9 cellular contexts compared by ENCODE assay signal in the genomic region with DNA sequence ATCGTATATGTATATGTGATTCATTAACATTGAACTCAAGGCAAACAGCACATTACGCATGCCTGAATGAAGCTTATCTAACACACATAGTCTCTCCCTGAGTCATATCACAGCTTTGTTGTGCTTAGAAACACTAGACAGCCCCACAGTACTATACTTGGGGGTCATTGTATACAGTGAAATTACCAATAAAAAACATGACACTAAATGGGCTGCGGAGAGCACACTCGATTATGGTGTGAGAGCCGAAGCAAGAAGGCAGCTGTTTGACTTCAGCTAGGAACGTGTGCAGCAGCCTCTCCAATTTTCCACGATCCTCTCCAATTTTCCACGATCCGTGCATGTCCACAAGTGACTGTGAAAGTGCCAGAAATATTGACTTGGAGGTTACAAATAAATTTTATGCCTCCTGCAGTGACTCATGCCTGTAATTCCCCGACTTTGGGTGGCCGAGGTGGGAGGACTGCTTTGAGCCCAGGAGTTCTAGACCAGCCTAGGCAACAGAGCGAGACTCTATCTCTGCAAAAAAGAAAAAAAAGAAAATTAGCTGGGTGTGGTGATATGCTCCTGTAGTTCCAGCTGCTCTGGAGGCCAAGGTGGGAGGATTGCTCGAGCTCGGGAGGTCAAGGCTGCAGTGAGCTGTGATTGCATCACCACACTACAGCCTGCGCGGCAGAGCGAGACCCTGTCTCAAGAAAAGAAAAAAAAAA.
DNase-seq lines count a peak whose midpoint lies in the region; ATAC-seq and TF ChIP-seq lines count a peak whose summit lies in the region.
"Had no signal": no experiment of that assay in that cellular context is flagged by ENCODE, and none has a peak within 500 bp of the region (broad histone marks: within the 10 kb centered on the region; RNA-seq: fewer than 3 reads in every experiment).

No MANE protein-coding gene starts in this region.

- no peak for ATAC-seq in HG03175 (IDR thresholded peaks at IDR 0.05; ENCODE audit: unreplicated experiment)
- ATAC-seq in activated naive CD8-positive, alpha-beta T cell treated with anti-CD3 and anti-CD28 coated beads, Interleukin-2, amount 50 U/mL, for 24 hours, result no peak

- WGBS in stomach, 5 donors, result 38 to 50% (median 40%) methylated on average over 17 of the region's 17 CpGs

- H3K9me3 Mint-ChIP-seq in activated naive CD8-positive, alpha-beta T cell treated with anti-CD3 and anti-CD28 coated beads, Interleukin-2, amount 50 U/mL, for 24 hours, result no peaks in the 10 kb centered on the region

- peaks cover 8% of the 10 kb centered on the region for H3K27me3 Mint-ChIP-seq in activated naive CD8-positive, alpha-beta T cell treated with anti-CD3 and anti-CD28 coated beads, Interleukin-2, amount 50 U/mL, for 24 hours

- H3K4me3 ChIP-seq in HFF-Myc (replicated peaks; ENCODE audit: low read depth, low read length), result no peak overlapping the region
- H3K4me3 ChIP-seq in stomach, result no peak overlapping the region

- DNase-seq in HFF-Myc (ENCODE audit: extremely low read depth, low read depth), result peak; percentile 40
- DNase-seq in astrocyte of the hippocampus (ENCODE audit: low read depth, low spot score), result peak; percentile 87
- peak; percentile 94 for DNase-seq in iris pigment epithelial cell (ENCODE audit: low read depth)
- no peak for DNase-seq in stomach
- no peak for DNase-seq in NCI-H1436 treated with DMSO at 0.1 percent for 48 hours (lab: John Stamatoyannopoulos, UW)
- no peak for DNase-seq in medulla oblongata (ENCODE audit: extremely low spot score)
- DNase-seq in activated naive CD8-positive, alpha-beta T cell treated with anti-CD3 and anti-CD28 coated beads, Interleukin-2, amount 50 U/mL, for 24 hours, result no peak
- DNase-seq: stimulated activated CD4-positive, alpha-beta T cell treated with anti-CD3 and anti-CD28 coated beads, Interleukin-2, amount 100 ng/mL, for 24 hours had no signal

- intact Hi-C loops in stomach (cut with DNase I; ENCODE audit: low total_unique reads), result no loop called here

- H3K36me3 ChIP-seq in stomach, result peaks cover 0 to 4% (median 4%) of the 10 kb centered on the region in 4 donors

- no peak for TF ChIP-seq EP300 in stomach (IDR thresholded peaks at IDR 0.05)

- no peaks in the 10 kb centered on the region for H3K36me3 Mint-ChIP-seq in activated naive CD8-positive, alpha-beta T cell treated with anti-CD3 and anti-CD28 coated beads, Interleukin-2, amount 50 U/mL, for 24 hours (ENCODE audit: low read depth)

- H3K27me3 ChIP-seq in stomach, result no peaks in the 10 kb centered on the region

- peaks cover 4% of the 10 kb centered on the region for H3K4me1 Mint-ChIP-seq in activated naive CD8-positive, alpha-beta T cell treated with anti-CD3 and anti-CD28 coated beads, Interleukin-2, amount 50 U/mL, for 24 hours

- peak overlapping the region in 4 of 5 donors; percentile 40 to 68 (median 56) for H3K27ac ChIP-seq in stomach

- TF ChIP-seq POLR2A in stomach (IDR thresholded peaks at IDR 0.05), result no peak

- H3K9me3 ChIP-seq in stomach, result no peaks in the 10 kb centered on the region

- H3K27ac Mint-ChIP-seq in activated naive CD8-positive, alpha-beta T cell treated with anti-CD3 and anti-CD28 coated beads, Interleukin-2, amount 50 U/mL, for 24 hours, result no peak overlapping the region

- peaks cover 54 to 83% (median 66%) of the 10 kb centered on the region in 4 donors for H3K4me1 ChIP-seq in stomach

- TF ChIP-seq CTCF in HFF-Myc (IDR thresholded peaks at IDR 0.05; ENCODE audit: low read depth, low read length, missing control alignments), result no peak
- no peak for TF ChIP-seq CTCF in stomach (IDR thresholded peaks at IDR 0.05)

- H3K4me3 Mint-ChIP-seq in activated naive CD8-positive, alpha-beta T cell treated with anti-CD3 and anti-CD28 coated beads, Interleukin-2, amount 50 U/mL, for 24 hours, result no peak overlapping the region

Comparison
In these comparisons a context has a peak if more than half of its experiments do, and no peak if none do; other contexts are left out.
1. DNase-seq: peak in HFF-Myc (single experiment), astrocyte of the hippocampus (single experiment) and iris pigment epithelial cell (single experiment); none in stomach (single experiment), NCI-H1436 treated with DMSO at 0.1 percent for 48 hours (single experiment), medulla oblongata (single experiment) and activated naive CD8-positive, alpha-beta T cell treated with anti-CD3 and anti-CD28 coated beads, Interleukin-2, amount 50 U/mL, for 24 hours (single experiment).